Comparison of ENCODE assay signal across 18 cellular contexts in the genomic region with DNA sequence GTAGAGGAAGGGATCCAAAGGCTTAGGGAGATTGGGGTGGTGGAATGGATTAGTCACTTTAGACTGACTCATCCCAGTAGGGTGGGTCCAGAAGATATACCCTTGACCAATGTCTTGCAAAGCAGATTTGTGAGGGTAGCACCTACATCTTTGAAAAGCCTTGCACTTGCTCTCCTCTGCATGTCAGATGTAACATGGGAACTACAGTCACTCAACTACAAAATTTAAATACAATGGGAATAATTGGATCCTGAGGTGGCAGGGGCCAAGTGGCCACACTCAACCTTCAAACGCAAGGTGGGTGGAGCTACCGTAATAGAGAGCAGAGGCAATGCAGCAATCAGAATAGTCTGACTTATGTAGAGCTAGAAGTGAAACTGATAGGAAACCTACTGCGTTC.
DNase-seq lines count a peak whose midpoint lies in the region; ATAC-seq and TF ChIP-seq lines count a peak whose summit lies in the region.
"Had no signal": no experiment of that assay in that cellular context is flagged by ENCODE, and none has a peak within 500 bp of the region (broad histone marks: within the 10 kb centered on the region; RNA-seq: fewer than 3 reads in every experiment).

No MANE protein-coding gene starts in this region.

- TF ChIP-seq CTCF in HEK293 (tag by site-specific recombination; IDR thresholded peaks at IDR 0.05), result no peak
- no peak for TF ChIP-seq CTCF in epithelial cell of esophagus (IDR thresholded peaks at IDR 0.05; ENCODE audit: insufficient read depth, low read depth, low read length, missing control alignments)
- no peak for TF ChIP-seq CTCF in lower lobe of right lung (IDR thresholded peaks at IDR 0.05)

- H3K27ac ChIP-seq in HEK293 (ENCODE audit: extremely low read depth, low read depth, low read length) (no peak overlapping the region), lower lobe of right lung (no peak overlapping the region)
- H3K27ac ChIP-seq: BLaER1 treated with 17β-estradiol and CSF1 and Interleukin-3, amounts not matched to agents 10 nM and 100 nM had no signal

- H3K4me1 ChIP-seq in HEK293 (ENCODE audit: control insufficient read depth, insufficient read depth, low read length), result no peaks in the 10 kb centered on the region
- no peaks in the 10 kb centered on the region for H3K4me1 ChIP-seq in lower lobe of right lung
- H3K4me1 ChIP-seq: HAP-1 had no signal

- peak; percentile 38 for DNase-seq in A172 (ENCODE audit: low spot score)
- DNase-seq in RPMI7951 (ENCODE audit: low read depth), result peak; percentile 20
- DNase-seq in epithelial cell of esophagus (ENCODE audit: low read depth), result peak; percentile 24
- DNase-seq in lower lobe of right lung, result no peak
- no peak for DNase-seq in NCI-H128 (lab: John Stamatoyannopoulos, UW; ENCODE audit: unreplicated experiment)
- no peak for DNase-seq in NK-92 treated with Interleukin-12 subunit alpha and Interleukin-12 subunit beta, amount 100 ng/mL, for 24 hours (lab: John Stamatoyannopoulos, UW)
- DNase-seq in stimulated activated CD4-positive, alpha-beta T cell treated with anti-CD3 and anti-CD28 coated beads, Interleukin-2, amount 100 ng/mL, for 48 hours, result no peak
- DNase-seq: 8988T; CD8-positive, alpha-beta T cell; COR-L47; DMS 273 treated with DMSO at 0.1 percent for 48 hours; DMS53; DND-41; EL; HFFc6 had no signal

- ATAC-seq in lower lobe of right lung, result no peak
- ATAC-seq: CD8-positive, alpha-beta T cell had no signal

- H3K9me3 ChIP-seq in HEK293 (ENCODE audit: control insufficient read depth, insufficient read depth, low read depth, low read length) (no peaks in the 10 kb centered on the region), lower lobe of right lung (no peaks in the 10 kb centered on the region)
- H3K9me3 ChIP-seq: HAP-1 had no signal

- H3K27me3 ChIP-seq in lower lobe of right lung (ENCODE audit: low read depth), result no peaks in the 10 kb centered on the region
- H3K27me3 ChIP-seq: BLaER1 treated with 17β-estradiol and CSF1 and Interleukin-3, amounts not matched to agents 10 nM and 100 nM had no signal

- H3K4me3 ChIP-seq in HEK293 (ENCODE audit: low read depth, low read length) (no peak overlapping the region), epithelial cell of esophagus (ENCODE audit: low read length) (no peak overlapping the region), lower lobe of right lung (no peak overlapping the region)
- H3K4me3 ChIP-seq: BLaER1 treated with 17β-estradiol and CSF1 and Interleukin-3, amounts not matched to agents 10 nM and 100 nM; HAP-1 had no signal

- CTCF ChIA-PET in HEK293 (lab: Yijun Ruan, JAX), result interaction anchor here (0.9 kb wide), 1 partner anchor 12 kb away, joined by 3 read pairs; no protein-coding TSS in a partner anchor

- POLR2A ChIA-PET in HEK293 (lab: Yijun Ruan, JAX), result no interaction called here

- intact Hi-C loops in lower lobe of right lung (cut with DNase I), result no loop called here

- H3K36me3 ChIP-seq in HEK293 (ENCODE audit: control insufficient read depth in 2 of 2, insufficient read depth in 1 of 2, low read length in 2 of 2) (peaks cover 0 to 12% of the 10 kb centered on the region in 2 experiments; a peak in 1 of 3 replicates), lower lobe of right lung (no peaks in the 10 kb centered on the region)
- H3K36me3 ChIP-seq: BLaER1 treated with 17β-estradiol and CSF1 and Interleukin-3, amounts not matched to agents 10 nM and 100 nM had no signal

TF ChIP-seq in HEK293, 187 proteins besides CTCF, POLR2A, EP300 and RAD21:
- TF ChIP-seq ZNF302 (tag by site-specific recombination; IDR thresholded peaks at IDR 0.05; ENCODE audit: low read depth) (peak; percentile 95), HOXA7 (CRISPR knock-in tag; IDR thresholded peaks at IDR 0.05; ENCODE audit: borderline replicate concordance) (no peak)

Comparison
In these comparisons a context has a peak if more than half of its experiments do, and no peak if none do; other contexts are left out.
1. DNase-seq: peak in A172 (single experiment), RPMI7951 (single experiment) and epithelial cell of esophagus (single experiment); none in lower lobe of right lung (single experiment), NCI-H128 (single experiment), NK-92 treated with Interleukin-12 subunit alpha and Interleukin-12 subunit beta, amount 100 ng/mL, for 24 hours (single experiment) and stimulated activated CD4-positive, alpha-beta T cell treated with anti-CD3 and anti-CD28 coated beads, Interleukin-2, amount 100 ng/mL, for 48 hours (0 of 2).